In genomic region chr12:48002179-48002601, GRCh38 we compare ENCODE assay signal across 9 cellular contexts. TPM values are rescaled to one million over a fixed set of nuclear protein-coding genes. Genes with fewer than 3 reads are reported as not detected.
DNase-seq lines count a peak whose midpoint lies in the region; ATAC-seq and TF ChIP-seq lines count a peak whose summit lies in the region.
"Had no signal": no experiment of that assay in that cellular context is flagged by ENCODE, and none has a peak within 500 bp of the region (broad histone marks: within the 10 kb centered on the region; RNA-seq: fewer than 3 reads in every experiment).

No MANE protein-coding gene starts in this region.

- intact Hi-C loops in activated T-helper 2 cell treated with anti-CD3 and anti-CD28 coated beads, Interferon-gamma antibody, Interleukin-2, Interleukin-4, amounts not matched to agents 10 μg/mL and 5 μg/mL and 100 μg/mL, durations not matched to agents 14 hours and 24 hours and 36 hours (cut with micrococcal nuclease): loop anchor here (10.0 kb wide), 1 partner anchor 983 kb away; no protein-coding TSS in a partner anchor
- intact Hi-C loops in upper lobe of right lung (cut with DNase I): no loop called here

- H3K9me3 ChIP-seq in upper lobe of right lung: no peaks in the 10 kb centered on the region

- H3K4me3 Mint-ChIP-seq in activated naive CD4-positive, alpha-beta T cell treated with anti-CD3 and anti-CD28 coated beads, Interleukin-2, amount 50 U/mL, for 24 hours: peak overlapping the region; percentile 86
- H3K4me3 Mint-ChIP-seq in activated T-helper 2 cell treated with anti-CD3 and anti-CD28 coated beads, Interferon-gamma antibody, Interleukin-2, Interleukin-4, amounts not matched to agents 10 μg/mL and 5 μg/mL and 100 μg/mL, durations not matched to agents 14 hours and 24 hours and 36 hours (ENCODE audit: low read depth): peak overlapping the region; percentile 49

- H3K36me3 Mint-ChIP-seq in activated naive CD4-positive, alpha-beta T cell treated with anti-CD3 and anti-CD28 coated beads, Interleukin-2, amount 50 U/mL, for 24 hours: no peaks in the 10 kb centered on the region
- no peaks in the 10 kb centered on the region for H3K36me3 Mint-ChIP-seq in activated T-helper 2 cell treated with anti-CD3 and anti-CD28 coated beads, Interferon-gamma antibody, Interleukin-2, Interleukin-4, amounts not matched to agents 10 μg/mL and 5 μg/mL and 100 μg/mL, durations not matched to agents 14 hours and 24 hours and 36 hours (ENCODE audit: low read depth)

- H3K4me3 ChIP-seq in upper lobe of right lung: peak overlapping the region; percentile 44

- H3K4me1 ChIP-seq in upper lobe of right lung: peaks cover 42% of the 10 kb centered on the region

- H3K4me1 Mint-ChIP-seq in activated naive CD4-positive, alpha-beta T cell treated with anti-CD3 and anti-CD28 coated beads, Interleukin-2, amount 50 U/mL, for 24 hours: peaks cover 35% of the 10 kb centered on the region
- H3K4me1 Mint-ChIP-seq in activated T-helper 2 cell treated with anti-CD3 and anti-CD28 coated beads, Interferon-gamma antibody, Interleukin-2, Interleukin-4, amounts not matched to agents 10 μg/mL and 5 μg/mL and 100 μg/mL, durations not matched to agents 14 hours and 24 hours and 36 hours (ENCODE audit: low read depth): peaks cover 25% of the 10 kb centered on the region

- DNase-seq in activated naive CD4-positive, alpha-beta T cell (lab: John Stamatoyannopoulos, UW): no peak
- no peak for DNase-seq in activated T-helper 2 cell treated with anti-CD3 and anti-CD28 coated beads, Interferon-gamma antibody, Interleukin-2, Interleukin-4, amounts not matched to agents 10 μg/mL and 5 μg/mL and 100 μg/mL, durations not matched to agents 14 hours and 24 hours and 36 hours (ENCODE audit: low spot score)
- DNase-seq in left kidney (ENCODE audit: low read depth, low spot score) (peak; percentile 74), upper lobe of right lung (no peak), hepatic stellate cell (ENCODE audit: low spot score) (no peak), NCI-H1694 (lab: John Stamatoyannopoulos, UW) (no peak)

- no peak overlapping the region for H3K27ac Mint-ChIP-seq in activated naive CD4-positive, alpha-beta T cell treated with anti-CD3 and anti-CD28 coated beads, Interleukin-2, amount 50 U/mL, for 24 hours
- H3K27ac Mint-ChIP-seq in activated T-helper 2 cell treated with anti-CD3 and anti-CD28 coated beads, Interferon-gamma antibody, Interleukin-2, Interleukin-4, amounts not matched to agents 10 μg/mL and 5 μg/mL and 100 μg/mL, durations not matched to agents 14 hours and 24 hours and 36 hours: no peak overlapping the region

- no peak for TF ChIP-seq CTCF in upper lobe of right lung (IDR thresholded peaks at IDR 0.05)

- H3K36me3 ChIP-seq in upper lobe of right lung: no peaks in the 10 kb centered on the region

- H3K27me3 Mint-ChIP-seq in activated naive CD4-positive, alpha-beta T cell treated with anti-CD3 and anti-CD28 coated beads, Interleukin-2, amount 50 U/mL, for 24 hours: peaks cover 60% of the 10 kb centered on the region
- peaks cover 88% of the 10 kb centered on the region for H3K27me3 Mint-ChIP-seq in activated T-helper 2 cell treated with anti-CD3 and anti-CD28 coated beads, Interferon-gamma antibody, Interleukin-2, Interleukin-4, amounts not matched to agents 10 μg/mL and 5 μg/mL and 100 μg/mL, durations not matched to agents 14 hours and 24 hours and 36 hours (ENCODE audit: low read depth)

- no peak for ATAC-seq in upper lobe of right lung
- ATAC-seq in HG02623 (IDR thresholded peaks at IDR 0.05; ENCODE audit: unreplicated experiment): no peak

- no peak overlapping the region for H3K27ac ChIP-seq in upper lobe of right lung

- H3K9me3 Mint-ChIP-seq in activated naive CD4-positive, alpha-beta T cell treated with anti-CD3 and anti-CD28 coated beads, Interleukin-2, amount 50 U/mL, for 24 hours: no peaks in the 10 kb centered on the region
- H3K9me3 Mint-ChIP-seq in activated T-helper 2 cell treated with anti-CD3 and anti-CD28 coated beads, Interferon-gamma antibody, Interleukin-2, Interleukin-4, amounts not matched to agents 10 μg/mL and 5 μg/mL and 100 μg/mL, durations not matched to agents 14 hours and 24 hours and 36 hours: no peaks in the 10 kb centered on the region

- peaks cover 86% of the 10 kb centered on the region for H3K27me3 ChIP-seq in upper lobe of right lung

RNA-seq across cellular contexts. Expression of gene COL2A1, which starts 2.1 kb away (rescaled TPM):
- total RNA-seq in activated T-helper 2 cell treated with anti-CD3 and anti-CD28 coated beads, Interferon-gamma antibody, Interleukin-2, Interleukin-4, amounts not matched to agents 10 μg/mL and 5 μg/mL and 100 μg/mL, durations not matched to agents 14 hours and 24 hours and 36 hours: 0.14 and 0.27 TPM in 2 replicates
- total RNA-seq in upper lobe of right lung: not detected
- total RNA-seq: glomerular endothelial cell had no signal

RNA-seq across cellular contexts. Expression of gene TMEM106C, which starts 38.8 kb away (rescaled TPM):
- total RNA-seq in activated T-helper 2 cell treated with anti-CD3 and anti-CD28 coated beads, Interferon-gamma antibody, Interleukin-2, Interleukin-4, amounts not matched to agents 10 μg/mL and 5 μg/mL and 100 μg/mL, durations not matched to agents 14 hours and 24 hours and 36 hours: 168 and 169 TPM in 2 replicates
- total RNA-seq in upper lobe of right lung: 45.4 TPM
